In genomic region chr9:134759001-134759607, GRCh38 we compare ENCODE assay signal across 2 cellular contexts.
TF ChIP-seq lines count a peak whose summit lies in the region.

No MANE protein-coding gene starts in this region.

TF ChIP-seq in HepG2, 621 proteins besides CTCF, POLR2A, EP300 and RAD21:
- no peak for TF ChIP-seq ZXDC (CRISPR knock-in tag; IDR thresholded peaks at IDR 0.05)
- TF ChIP-seq LRRFIP1 (CRISPR knock-in tag; conservative IDR thresholded peaks at IDR 0.05) = no peak
- TF ChIP-seq MNT (IDR thresholded peaks at IDR 0.05) = 0 out of 2 replicates have a peak, but pooled peaks have one; percentile 2

TF ChIP-seq in GM12878, 131 proteins besides CTCF, POLR2A, EP300 and RAD21:
- TF ChIP-seq PBX3 (IDR thresholded peaks at IDR 0.05; ENCODE audit: insufficient replicate concordance, low read depth, low read length) (peak; percentile 35), BCL11A (IDR thresholded peaks at IDR 0.05; ENCODE audit: low read depth, low read length) (no peak)
